In genomic region chr2:69619725-69620124, GRCh38 we compare ENCODE assay signal across 11 cellular contexts. TPM values are rescaled to one million over a fixed set of nuclear protein-coding genes. Genes with fewer than 3 reads are reported as not detected.
DNase-seq lines count a peak whose midpoint lies in the region; ATAC-seq and TF ChIP-seq lines count a peak whose summit lies in the region.
"Had no signal": no experiment of that assay in that cellular context is flagged by ENCODE, and none has a peak within 500 bp of the region (broad histone marks: within the 10 kb centered on the region; RNA-seq: fewer than 3 reads in every experiment).

No MANE protein-coding gene starts in this region.

- DNase-seq in GDM1 (lab: John Stamatoyannopoulos, UW) (peak; percentile 37), HL-60 (ENCODE audit: low read depth in 1 of 2, low spot score in 1 of 2) (peak in 1 of 2 experiments; percentile 62), UCSD-AML1 (lab: John Stamatoyannopoulos, UW; ENCODE audit: unreplicated experiment) (peak; percentile 45), lower lobe of right lung (no peak), HCEC 1CT (no peak)
- DNase-seq: head of caudate nucleus; stimulated activated CD4-positive, alpha-beta T cell treated with anti-CD3 and anti-CD28 coated beads, Interleukin-4, amount 100 ng/mL, for 4 hours; stomach had no signal

- intact Hi-C loops in lower lobe of right lung (cut with DNase I): no loop called here

- ATAC-seq in lower lobe of right lung: peak; percentile 27 to 33
- ATAC-seq in GM19328 (IDR thresholded peaks at IDR 0.05; ENCODE audit: unreplicated experiment): no peak
- no peak for ATAC-seq in GM21423 (IDR thresholded peaks at IDR 0.05; ENCODE audit: unreplicated experiment)
- ATAC-seq: HCT116 had no signal

- no peak for TF ChIP-seq CTCF in HL-60 (IDR thresholded peaks at IDR 0.05; ENCODE audit: insufficient read depth, low read length)
- no peak for TF ChIP-seq CTCF in lower lobe of right lung (IDR thresholded peaks at IDR 0.05)

- no peaks in the 10 kb centered on the region for H3K36me3 ChIP-seq in lower lobe of right lung
- H3K36me3 ChIP-seq: stomach had no signal

- no peaks in the 10 kb centered on the region for H3K9me3 ChIP-seq in lower lobe of right lung
- H3K9me3 ChIP-seq: stomach had no signal

- no peaks in the 10 kb centered on the region for H3K27me3 ChIP-seq in HL-60 (ENCODE audit: insufficient read depth, poor library complexity, severe bottlenecking)
- H3K27me3 ChIP-seq in lower lobe of right lung (ENCODE audit: low read depth): no peaks in the 10 kb centered on the region
- H3K27me3 ChIP-seq: stomach had no signal

- H3K27ac ChIP-seq in HL-60 (replicated peaks) (peak overlapping the region; percentile 16; the same call in 1 of the 2 replicates), lower lobe of right lung (no peak overlapping the region)

- peaks cover 59% of the 10 kb centered on the region for H3K4me1 ChIP-seq in lower lobe of right lung

- H3K4me3 ChIP-seq in HL-60 (replicated peaks; ENCODE audit: insufficient read depth, low read length): no peak overlapping the region
- no peak overlapping the region for H3K4me3 ChIP-seq in lower lobe of right lung
- H3K4me3 ChIP-seq: stomach had no signal

RNA-seq across cellular contexts. Expression of gene AAK1, which starts 23.8 kb away (rescaled TPM):
- 73.3 TPM for total RNA-seq in lower lobe of right lung

Comparison
In these comparisons a context has a peak if more than half of its experiments do, and no peak if none do; other contexts are left out.
1. DNase-seq: peak in GDM1 (single experiment) and UCSD-AML1 (single experiment); none in lower lobe of right lung (single experiment) and HCEC 1CT (single experiment).
2. ATAC-seq: peak in lower lobe of right lung (2 of 2); none in GM19328 (single experiment) and GM21423 (single experiment).